Comparison of ENCODE assay signal across 8 cellular contexts in the genomic region with DNA sequence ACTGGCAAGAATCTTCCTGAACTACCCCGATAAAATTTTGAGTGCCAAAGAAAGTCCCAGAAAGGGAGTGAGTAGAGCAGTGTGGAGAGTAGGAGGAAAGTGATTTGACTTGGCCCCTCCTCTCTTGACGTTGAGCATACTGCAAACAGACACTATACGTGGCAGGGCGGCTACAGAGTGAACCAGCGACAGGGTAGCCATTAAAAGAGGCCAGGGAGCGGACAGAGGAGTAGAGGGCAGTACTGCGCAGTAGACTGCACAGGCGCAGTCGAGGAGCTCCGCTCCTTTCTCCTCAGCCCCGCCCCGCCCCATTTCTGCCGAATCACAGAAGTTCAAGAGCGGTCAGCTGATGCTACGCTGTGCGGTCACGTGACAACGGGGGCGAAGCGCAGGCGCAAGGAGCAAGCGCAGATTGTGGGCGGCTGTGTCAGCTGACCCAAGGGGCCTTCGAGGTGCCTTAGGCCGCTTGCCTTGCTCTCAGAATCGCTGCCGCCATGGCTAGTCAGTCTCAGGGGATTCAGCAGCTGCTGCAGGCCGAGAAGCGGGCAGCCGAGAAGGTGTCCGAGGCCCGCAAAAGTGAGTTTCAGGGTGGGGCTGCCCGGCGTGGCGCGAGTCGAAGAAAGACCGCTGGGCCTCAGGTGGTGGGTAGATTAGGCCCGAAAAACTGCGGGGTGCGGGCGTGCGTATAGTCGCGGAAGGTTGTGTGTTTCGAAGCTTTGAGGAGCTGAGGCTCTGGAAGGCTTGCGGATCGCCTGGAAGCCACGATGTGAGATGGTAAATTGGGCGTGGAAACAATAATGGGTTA. TPM values are rescaled to one million over a fixed set of nuclear protein-coding genes. Genes with fewer than 3 reads are reported as not detected.
DNase-seq lines count a peak whose midpoint lies in the region; ATAC-seq and TF ChIP-seq lines count a peak whose summit lies in the region.

ATP6V1G1 (plus strand) TSS at position 425 of the 805 bp plus-strand sequence; CDS start at position 495, 70 bp downstream.

- no peaks in the 10 kb centered on the region for H3K36me3 ChIP-seq in GM06990 (ENCODE audit: control insufficient read depth, insufficient read depth, low read length)
- peaks cover 2 to 4% of the 10 kb centered on the region in 2 experiments for H3K36me3 ChIP-seq in SK-N-SH (replicated peaks in 1 of 2; ENCODE audit: control insufficient read depth in 1 of 2, insufficient read depth in 2 of 2, low read length in 1 of 2)
- no peaks in the 10 kb centered on the region for H3K36me3 ChIP-seq in suprapubic skin

- peak within 1 kb of the TSS; percentile 99 for H3K4me3 ChIP-seq in GM06990 (replicated peaks; ENCODE audit: low read depth, low read length)
- peak within 1 kb of the TSS; percentile 85 to 91 for H3K4me3 ChIP-seq in SK-N-SH (ENCODE audit: low read depth in 2 of 2, low read length in 1 of 2)
- H3K4me3 ChIP-seq in suprapubic skin: peak within 1 kb of the TSS; percentile 87

- H3K4me2 ChIP-seq in SK-N-SH: peak within 1 kb of the TSS; percentile 90

- peak within 1 kb of the TSS; percentile 77 to 84 for H3K27ac ChIP-seq in SK-N-SH (ENCODE audit: low read depth in 2 of 2, low read length in 1 of 2)
- H3K27ac ChIP-seq in suprapubic skin: peak within 1 kb of the TSS; percentile 97

- ATAC-seq in HG02571 (IDR thresholded peaks at IDR 0.05; ENCODE audit: unreplicated experiment): peak; percentile 95

- peaks cover 9% of the 10 kb centered on the region for H3F3A ChIP-seq in SK-N-SH (replicated peaks; ENCODE audit: insufficient read depth)

- peak within 1 kb of the TSS; percentile 99 for H2AFZ ChIP-seq in SK-N-SH (ENCODE audit: low read depth)

- under 1% methylated on average over 40 of the region's 50 CpGs for WGBS in SK-N-SH (ENCODE audit: low lambda C conversion rate)
- 2% methylated on average over 18 of the region's 50 CpGs for WGBS in suprapubic skin

- peaks cover 9 to 12% of the 10 kb centered on the region in 2 experiments; a peak in 2 of 4 replicates for H3K4me1 ChIP-seq in SK-N-SH (ENCODE audit: control insufficient read depth in 1 of 2, insufficient read depth in 2 of 2, low read depth in 1 of 2, low read length in 1 of 2)
- peaks cover 50% of the 10 kb centered on the region for H3K4me1 ChIP-seq in suprapubic skin

- TF ChIP-seq EP300 in SK-N-SH (IDR thresholded peaks at IDR 0.05; ENCODE audit: borderline replicate concordance in 1 of 2, low read depth in 1 of 2, low read length in 1 of 2): no peak
- TF ChIP-seq EP300 in suprapubic skin (IDR thresholded peaks at IDR 0.05): no peak

- TF ChIP-seq POLR2A in suprapubic skin (IDR thresholded peaks at IDR 0.05): peak; percentile 72 to 93

- no peaks in the 10 kb centered on the region for H3K9me2 ChIP-seq in SK-N-SH

- H3K9ac ChIP-seq in SK-N-SH: peak within 1 kb of the TSS; percentile 99

- peaks cover 50% of the 10 kb centered on the region for H3K79me2 ChIP-seq in SK-N-SH (ENCODE audit: insufficient read depth)

- H3K27me3 ChIP-seq in GM06990 (replicated peaks; ENCODE audit: control insufficient read depth, insufficient read depth, low read length): no peaks in the 10 kb centered on the region
- no peaks in the 10 kb centered on the region for H3K27me3 ChIP-seq in SK-N-SH (ENCODE audit: insufficient read depth)
- no peaks in the 10 kb centered on the region for H3K27me3 ChIP-seq in suprapubic skin

- H4K20me1 ChIP-seq in SK-N-SH (ENCODE audit: insufficient read depth): peaks cover 31% of the 10 kb centered on the region

- POLR2A ChIA-PET in SK-N-SH (lab: Yijun Ruan, JAX): interaction anchor here (0.8 to 1.9 kb wide), 10 partner anchors 11 to 182 kb away, joined by 3 to 18 read pairs (median 4); partner anchors contain the start of gene TMEM268

- DNase-seq in GM06990 (ENCODE audit: extremely low read depth, insufficient read length) (peak; percentile 97), NCI-H1048 (lab: John Stamatoyannopoulos, UW) (peak; percentile 93), SK-N-SH (peak; percentile 95), globus pallidus (ENCODE audit: low spot score) (peak; percentile 97), nucleus accumbens (lab: John Stamatoyannopoulos, UW) (peak; percentile 48 to 98 (median 95)), suprapubic skin (ENCODE audit: low spot score in 2 of 2) (peak; percentile 100)
- peak; percentile 100 for DNase-seq in activated naive CD4-positive, alpha-beta T cell treated with anti-CD3 and anti-CD28 coated beads, Interleukin-2, amount 50 U/mL, for 16 hours

- CTCF ChIA-PET in SK-N-SH (lab: Yijun Ruan, JAX): interaction anchor here (0.7 to 1.9 kb wide), 3 partner anchors 66 to 120 kb away, joined by 3 to 5 read pairs (median 3); no protein-coding TSS in a partner anchor

- TF ChIP-seq CTCF in GM06990 (IDR thresholded peaks at IDR 0.05; ENCODE audit: insufficient read depth, low read length, poor library complexity, severe bottlenecking): no peak
- TF ChIP-seq CTCF in SK-N-SH (IDR thresholded peaks at IDR 0.05): no peak; the same call in 1 of the 2 replicates
- no peak for TF ChIP-seq CTCF in suprapubic skin (IDR thresholded peaks at IDR 0.05)

- H3K9me3 ChIP-seq in SK-N-SH (no peaks in the 10 kb centered on the region), suprapubic skin (no peaks in the 10 kb centered on the region)

- no peak for TF ChIP-seq RAD21 in SK-N-SH (IDR thresholded peaks at IDR 0.05; ENCODE audit: low read length)

TF ChIP-seq in SK-N-SH, 30 proteins besides CTCF, POLR2A, EP300 and RAD21 (continues in another document):
- TF ChIP-seq MXI1 (IDR thresholded peaks at IDR 0.05; ENCODE audit: low read depth, low read length) (peak; percentile 72; the same call in 1 of the 2 replicates), EZH2phosphoT487 (IDR thresholded peaks at IDR 0.05; ENCODE audit: borderline replicate concordance, low read depth) (no peak), REST (IDR thresholded peaks at IDR 0.05; ENCODE audit: low read depth, low read length) (peak; percentile 14; the same call in 1 of the 2 replicates), SMC3 (IDR thresholded peaks at IDR 0.05; ENCODE audit: low read depth, low read length) (no peak), JUND (IDR thresholded peaks at IDR 0.05) (no peak), TEAD4 (IDR thresholded peaks at IDR 0.05; ENCODE audit: borderline replicate concordance, insufficient read depth) (no peak), FOXJ3 (CRISPR knock-in tag; IDR thresholded peaks at IDR 0.05) (0 out of 2 replicates have a peak, but pooled peaks have one; percentile 12), MEF2A (IDR thresholded peaks at IDR 0.05; ENCODE audit: borderline replicate concordance, low read depth) (no peak), NFIC (IDR thresholded peaks at IDR 0.05; ENCODE audit: borderline replicate concordance) (no peak), MAX (IDR thresholded peaks at IDR 0.05; ENCODE audit: low read depth) (peak; percentile 84), RFX5 (IDR thresholded peaks at IDR 0.05; ENCODE audit: low read length) (no peak), SIN3A (IDR thresholded peaks at IDR 0.05; ENCODE audit: borderline replicate concordance, low read depth, low read length) (no peak; the same call in 1 of the 2 replicates), TAF1 (IDR thresholded peaks at IDR 0.05; ENCODE audit: borderline replicate concordance, low read depth, low read length) (peak; percentile 86; the same call in 1 of the 2 replicates), TCF12 (IDR thresholded peaks at IDR 0.05) (no peak), RCOR1 (IDR thresholded peaks at IDR 0.05; ENCODE audit: low read length) (peak; percentile 59), POLR2AphosphoS5 (IDR thresholded peaks at IDR 0.05; ENCODE audit: low read depth, low read length) (peak; percentile 99)
- TF ChIP-seq, protein P1, sequence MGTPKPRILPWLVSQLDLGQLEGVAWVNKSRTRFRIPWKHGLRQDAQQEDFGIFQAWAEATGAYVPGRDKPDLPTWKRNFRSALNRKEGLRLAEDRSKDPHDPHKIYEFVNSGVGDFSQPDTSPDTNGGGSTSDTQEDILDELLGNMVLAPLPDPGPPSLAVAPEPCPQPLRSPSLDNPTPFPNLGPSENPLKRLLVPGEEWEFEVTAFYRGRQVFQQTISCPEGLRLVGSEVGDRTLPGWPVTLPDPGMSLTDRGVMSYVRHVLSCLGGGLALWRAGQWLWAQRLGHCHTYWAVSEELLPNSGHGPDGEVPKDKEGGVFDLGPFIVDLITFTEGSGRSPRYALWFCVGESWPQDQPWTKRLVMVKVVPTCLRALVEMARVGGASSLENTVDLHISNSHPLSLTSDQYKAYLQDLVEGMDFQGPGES (IDR thresholded peaks at IDR 0.05; ENCODE audit: low read depth, low read length): no peak

RNA-seq across cellular contexts. Expression of gene ATP6V1G1, which starts in this region (rescaled TPM):
- 119 and 143 TPM in 2 replicates for polyA plus RNA-seq in SK-N-SH (2012; rRNA removed)
- 157 and 182 TPM in 2 replicates for polyA plus RNA-seq in SK-N-SH (2012; cell fraction: cytosol; rRNA removed)
- 47.6 and 61.5 TPM in 2 replicates for polyA plus RNA-seq in SK-N-SH (2012; cell fraction: nucleus; rRNA removed)
- total RNA-seq in suprapubic skin: 100 to 1,000 TPM; 181 to 234 (median 209) TPM

Comparison
In these comparisons a context has a peak if more than half of its experiments do, and no peak if none do; other contexts are left out.
1. Peak in every context shown above with its lines: DNase-seq, ATAC-seq, H3K4me3 ChIP-seq and H3K27ac ChIP-seq.